ENCODE assay signal across 1 cellular context in genomic region chr2:208103616-208104015, GRCh38.
TF ChIP-seq lines count a peak whose summit lies in the region.

No MANE protein-coding gene starts in this region.

TF ChIP-seq in WTC11, 78 proteins besides CTCF, POLR2A, EP300 and RAD21 (continued from another document):
- TF ChIP-seq, protein P1, sequence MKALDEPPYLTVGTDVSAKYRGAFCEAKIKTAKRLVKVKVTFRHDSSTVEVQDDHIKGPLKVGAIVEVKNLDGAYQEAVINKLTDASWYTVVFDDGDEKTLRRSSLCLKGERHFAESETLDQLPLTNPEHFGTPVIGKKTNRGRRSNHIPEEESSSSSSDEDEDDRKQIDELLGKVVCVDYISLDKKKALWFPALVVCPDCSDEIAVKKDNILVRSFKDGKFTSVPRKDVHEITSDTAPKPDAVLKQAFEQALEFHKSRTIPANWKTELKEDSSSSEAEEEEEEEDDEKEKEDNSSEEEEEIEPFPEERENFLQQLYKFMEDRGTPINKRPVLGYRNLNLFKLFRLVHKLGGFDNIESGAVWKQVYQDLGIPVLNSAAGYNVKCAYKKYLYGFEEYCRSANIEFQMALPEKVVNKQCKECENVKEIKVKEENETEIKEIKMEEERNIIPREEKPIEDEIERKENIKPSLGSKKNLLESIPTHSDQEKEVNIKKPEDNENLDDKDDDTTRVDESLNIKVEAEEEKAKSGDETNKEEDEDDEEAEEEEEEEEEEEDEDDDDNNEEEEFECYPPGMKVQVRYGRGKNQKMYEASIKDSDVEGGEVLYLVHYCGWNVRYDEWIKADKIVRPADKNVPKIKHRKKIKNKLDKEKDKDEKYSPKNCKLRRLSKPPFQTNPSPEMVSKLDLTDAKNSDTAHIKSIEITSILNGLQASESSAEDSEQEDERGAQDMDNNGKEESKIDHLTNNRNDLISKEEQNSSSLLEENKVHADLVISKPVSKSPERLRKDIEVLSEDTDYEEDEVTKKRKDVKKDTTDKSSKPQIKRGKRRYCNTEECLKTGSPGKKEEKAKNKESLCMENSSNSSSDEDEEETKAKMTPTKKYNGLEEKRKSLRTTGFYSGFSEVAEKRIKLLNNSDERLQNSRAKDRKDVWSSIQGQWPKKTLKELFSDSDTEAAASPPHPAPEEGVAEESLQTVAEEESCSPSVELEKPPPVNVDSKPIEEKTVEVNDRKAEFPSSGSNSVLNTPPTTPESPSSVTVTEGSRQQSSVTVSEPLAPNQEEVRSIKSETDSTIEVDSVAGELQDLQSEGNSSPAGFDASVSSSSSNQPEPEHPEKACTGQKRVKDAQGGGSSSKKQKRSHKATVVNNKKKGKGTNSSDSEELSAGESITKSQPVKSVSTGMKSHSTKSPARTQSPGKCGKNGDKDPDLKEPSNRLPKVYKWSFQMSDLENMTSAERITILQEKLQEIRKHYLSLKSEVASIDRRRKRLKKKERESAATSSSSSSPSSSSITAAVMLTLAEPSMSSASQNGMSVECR (CRISPR knock-in tag; IDR thresholded peaks at IDR 0.05; ENCODE audit: borderline replicate concordance): no peak
- TF ChIP-seq ZNF396 (CRISPR knock-in tag; IDR thresholded peaks at IDR 0.05; ENCODE audit: borderline replicate concordance) (no peak), PREB (CRISPR knock-in tag; IDR thresholded peaks at IDR 0.05; ENCODE audit: borderline replicate concordance) (no peak), TEAD4 (CRISPR knock-in tag; IDR thresholded peaks at IDR 0.05) (no peak), CREM (CRISPR knock-in tag; IDR thresholded peaks at IDR 0.05) (no peak), ZNF219 (CRISPR knock-in tag; IDR thresholded peaks at IDR 0.05; ENCODE audit: borderline replicate concordance) (no peak), EMX1 (CRISPR knock-in tag; IDR thresholded peaks at IDR 0.05) (no peak), KAT7 (CRISPR knock-in tag; IDR thresholded peaks at IDR 0.05; ENCODE audit: borderline replicate concordance) (no peak), SOX15 (CRISPR knock-in tag; IDR thresholded peaks at IDR 0.05) (no peak), ZBTB43 (CRISPR knock-in tag; IDR thresholded peaks at IDR 0.05) (no peak)
- TF ChIP-seq, protein P2, sequence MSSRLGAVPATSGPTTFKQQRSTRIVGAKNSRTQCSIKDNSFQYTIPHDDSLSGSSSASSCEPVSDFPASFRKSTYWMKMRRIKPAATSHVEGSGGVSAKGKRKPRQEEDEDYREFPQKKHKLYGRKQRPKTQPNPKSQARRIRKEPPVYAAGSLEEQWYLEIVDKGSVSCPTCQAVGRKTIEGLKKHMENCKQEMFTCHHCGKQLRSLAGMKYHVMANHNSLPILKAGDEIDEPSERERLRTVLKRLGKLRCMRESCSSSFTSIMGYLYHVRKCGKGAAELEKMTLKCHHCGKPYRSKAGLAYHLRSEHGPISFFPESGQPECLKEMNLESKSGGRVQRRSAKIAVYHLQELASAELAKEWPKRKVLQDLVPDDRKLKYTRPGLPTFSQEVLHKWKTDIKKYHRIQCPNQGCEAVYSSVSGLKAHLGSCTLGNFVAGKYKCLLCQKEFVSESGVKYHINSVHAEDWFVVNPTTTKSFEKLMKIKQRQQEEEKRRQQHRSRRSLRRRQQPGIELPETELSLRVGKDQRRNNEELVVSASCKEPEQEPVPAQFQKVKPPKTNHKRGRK (CRISPR knock-in tag; IDR thresholded peaks at IDR 0.05; ENCODE audit: borderline replicate concordance): no peak
- TF ChIP-seq, protein P3, sequence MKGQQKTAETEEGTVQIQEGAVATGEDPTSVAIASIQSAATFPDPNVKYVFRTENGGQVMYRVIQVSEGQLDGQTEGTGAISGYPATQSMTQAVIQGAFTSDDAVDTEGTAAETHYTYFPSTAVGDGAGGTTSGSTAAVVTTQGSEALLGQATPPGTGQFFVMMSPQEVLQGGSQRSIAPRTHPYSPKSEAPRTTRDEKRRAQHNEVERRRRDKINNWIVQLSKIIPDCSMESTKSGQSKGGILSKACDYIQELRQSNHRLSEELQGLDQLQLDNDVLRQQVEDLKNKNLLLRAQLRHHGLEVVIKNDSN (CRISPR knock-in tag; IDR thresholded peaks at IDR 0.05): no peak
